In the genomic region with DNA sequence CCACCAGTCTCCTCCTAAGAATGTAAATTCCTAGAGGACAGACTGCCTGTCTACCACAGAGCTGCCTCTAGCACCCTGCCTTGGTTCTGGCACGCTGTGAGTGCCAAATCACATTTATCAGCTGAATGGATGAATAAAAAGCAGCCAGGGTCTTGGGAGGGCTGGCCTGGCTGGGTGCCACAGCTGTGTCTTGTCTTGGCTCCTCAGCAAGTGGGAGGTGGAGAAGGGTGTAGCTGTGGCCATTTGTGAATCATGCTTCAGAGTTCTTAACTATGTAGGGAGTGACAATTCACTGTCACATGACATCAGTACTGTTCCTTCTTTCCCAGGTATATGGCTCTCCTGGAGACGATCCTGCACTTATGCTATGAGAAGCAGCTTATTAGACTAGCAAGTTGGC, we compare ENCODE assay signal across 12 cellular contexts.
DNase-seq lines count a peak whose midpoint lies in the region; ATAC-seq and TF ChIP-seq lines count a peak whose summit lies in the region.
"Had no signal": no experiment of that assay in that cellular context is flagged by ENCODE, and none has a peak within 500 bp of the region (broad histone marks: within the 10 kb centered on the region; RNA-seq: fewer than 3 reads in every experiment).

No MANE protein-coding gene starts in this region.

- H3K4me1 Mint-ChIP-seq in naive B cell (peaks cover 15 to 18% (median 18%) of the 10 kb centered on the region in 3 donors), T-cell (peaks cover 7 to 10% (median 8%) of the 10 kb centered on the region in 3 donors)

- CTCF ChIA-PET in T-cell (lab: Charles Lee) = no interaction called here

- no peak for TF ChIP-seq CTCF in cardiac fibroblast (IDR thresholded peaks at IDR 0.05; ENCODE audit: low read depth, low read length)

- no peak overlapping the region for H3K4me3 ChIP-seq in cardiac fibroblast (replicated peaks in 1 of 2; ENCODE audit: low read depth in 2 of 2, low read length in 2 of 2)

- H3K4me3 Mint-ChIP-seq in naive B cell = peak overlapping the region in 5 of 8 donors; percentile 56 to 89 (median 73)
- H3K4me3 Mint-ChIP-seq in T-cell = no peak overlapping the region
- H3K4me3 Mint-ChIP-seq: activated CD4-positive, alpha-beta T cell treated with anti-CD3 and anti-CD28 coated beads, Interleukin-2, amount 10 ng/mL, durations not matched to agents 7 days and 5 days; CD4-positive, CD25-positive, alpha-beta regulatory T cell had no signal

- H3K36me3 Mint-ChIP-seq in naive B cell (no peaks in the 10 kb centered on the region), T-cell (peaks cover 6% of the 10 kb centered on the region)
- H3K36me3 Mint-ChIP-seq: stimulated activated memory B cell treated with anti-CD40 and anti-IgM and Interleukin-4, amounts not matched to agents 10 μg/mL and 1 μg/mL and 100 μg/mL, for 72 hours had no signal

- DNase-seq in CD1c-positive myeloid dendritic cell (ENCODE audit: extremely low spot score) (peak; percentile 29), NCI-H226 (peak; percentile 90), cardiac fibroblast (ENCODE audit: low read depth in 2 of 2) (peak; percentile 61 to 67), naive B cell (no peak), NCI-H510A (lab: John Stamatoyannopoulos, UW) (no peak), cerebellar cortex (ENCODE audit: low spot score) (no peak), T-cell (no peak)
- DNase-seq: activated CD4-positive, alpha-beta T cell treated with anti-CD3 and anti-CD28 coated beads, Interleukin-2, amount 10 ng/mL, durations not matched to agents 7 days and 5 days; activated naive CD4-positive, alpha-beta T cell treated with anti-CD3 and anti-CD28 coated beads, Interleukin-2, amount 50 U/mL, for 16 hours; CD4-positive, CD25-positive, alpha-beta regulatory T cell had no signal

- POLR2A ChIA-PET in T-cell (lab: Charles Lee) = interaction anchor here in 1 of 2 donors (0.6 kb wide), 1 partner anchor 8 kb away, joined by 3 read pairs; no protein-coding TSS in a partner anchor

- ATAC-seq in naive B cell (ENCODE audit: low read depth in 2 of 2) (no peak), HG03135 (IDR thresholded peaks at IDR 0.05; ENCODE audit: unreplicated experiment) (no peak), T-cell (replicated peaks in 1 of 4) (no peak)

- H3K9me3 Mint-ChIP-seq in naive B cell (no peaks in the 10 kb centered on the region), T-cell (no peaks in the 10 kb centered on the region)
- H3K9me3 Mint-ChIP-seq: activated CD4-positive, alpha-beta T cell treated with anti-CD3 and anti-CD28 coated beads, Interleukin-2, amount 10 ng/mL, durations not matched to agents 7 days and 5 days; CD4-positive, CD25-positive, alpha-beta regulatory T cell; stimulated activated memory B cell treated with anti-CD40 and anti-IgM and Interleukin-4, amounts not matched to agents 10 μg/mL and 1 μg/mL and 100 μg/mL, for 72 hours had no signal

- H3K27me3 Mint-ChIP-seq in naive B cell (peaks cover 0 to under 1% (median 0%) of the 10 kb centered on the region in 3 donors), T-cell (no peaks in the 10 kb centered on the region)
- H3K27me3 Mint-ChIP-seq: activated CD4-positive, alpha-beta T cell treated with anti-CD3 and anti-CD28 coated beads, Interleukin-2, amount 10 ng/mL, durations not matched to agents 7 days and 5 days; CD4-positive, CD25-positive, alpha-beta regulatory T cell; stimulated activated memory B cell treated with anti-CD40 and anti-IgM and Interleukin-4, amounts not matched to agents 10 μg/mL and 1 μg/mL and 100 μg/mL, for 72 hours had no signal

- H3K27ac Mint-ChIP-seq in naive B cell (peak overlapping the region in 2 of 6 donors; percentile 20 to 64), T-cell (peak overlapping the region in 1 of 2 donors; percentile 8)
- H3K27ac Mint-ChIP-seq: activated CD4-positive, alpha-beta T cell treated with anti-CD3 and anti-CD28 coated beads, Interleukin-2, amount 10 ng/mL, durations not matched to agents 7 days and 5 days; CD4-positive, CD25-positive, alpha-beta regulatory T cell; stimulated activated memory B cell treated with anti-CD40 and anti-IgM and Interleukin-4, amounts not matched to agents 10 μg/mL and 1 μg/mL and 100 μg/mL, for 72 hours had no signal

Comparison
In these comparisons a context has a peak if more than half of its experiments do, and no peak if none do; other contexts are left out.
1. DNase-seq: peak in CD1c-positive myeloid dendritic cell (single experiment), NCI-H226 (single experiment) and cardiac fibroblast (2 of 2); none in naive B cell (single experiment), NCI-H510A (single experiment), cerebellar cortex (single experiment) and T-cell (0 of 34).
2. H3K4me3 Mint-ChIP-seq: peak in naive B cell (5 of 8); none in T-cell (0 of 3).